14 cellular contexts compared by ENCODE assay signal in genomic region chr9:114607671-114608524, GRCh38. TPM values are rescaled to one million over a fixed set of nuclear protein-coding genes. Genes with fewer than 3 reads are reported as not detected.
DNase-seq lines count a peak whose midpoint lies in the region; ATAC-seq and TF ChIP-seq lines count a peak whose summit lies in the region.
"Had no signal": no experiment of that assay in that cellular context is flagged by ENCODE, and none has a peak within 500 bp of the region (broad histone marks: within the 10 kb centered on the region; RNA-seq: fewer than 3 reads in every experiment).

No MANE protein-coding gene starts in this region.

- no peaks in the 10 kb centered on the region for H3K9me3 Mint-ChIP-seq in naive thymus-derived CD8-positive, alpha-beta T cell

- no peaks in the 10 kb centered on the region for H3K27me3 ChIP-seq in upper lobe of right lung
- H3K27me3 ChIP-seq in esophagus muscularis mucosa, result no peaks in the 10 kb centered on the region

- no peak for TF ChIP-seq POLR2A in esophagus muscularis mucosa (IDR thresholded peaks at IDR 0.05; ENCODE audit: low read depth)

- no peak for TF ChIP-seq CTCF in upper lobe of right lung (IDR thresholded peaks at IDR 0.05)
- TF ChIP-seq CTCF in esophagus muscularis mucosa (IDR thresholded peaks at IDR 0.05), result no peak

- H3K27ac Mint-ChIP-seq in naive thymus-derived CD8-positive, alpha-beta T cell, result peak overlapping the region in 8 of 10 donors; percentile 15 to 78 (median 44)

- no peaks in the 10 kb centered on the region for H3K27me3 Mint-ChIP-seq in naive thymus-derived CD8-positive, alpha-beta T cell

- TF ChIP-seq EP300 in esophagus muscularis mucosa (IDR thresholded peaks at IDR 0.05), result no peak

- ATAC-seq in GM18870 (IDR thresholded peaks at IDR 0.05; ENCODE audit: unreplicated experiment) (peak; percentile 48), GM21825 (IDR thresholded peaks at IDR 0.05; ENCODE audit: unreplicated experiment) (peak; percentile 38), HG03565 (IDR thresholded peaks at IDR 0.05; ENCODE audit: unreplicated experiment) (peak; percentile 32), upper lobe of right lung (no peak), GM18873 (IDR thresholded peaks at IDR 0.05; ENCODE audit: low FRiP score, unreplicated experiment) (no peak)
- ATAC-seq in naive thymus-derived CD8-positive, alpha-beta T cell, result no peak

- no peak overlapping the region for H3K4me3 ChIP-seq in upper lobe of right lung
- no peak overlapping the region for H3K4me3 ChIP-seq in esophagus muscularis mucosa
- H3K4me3 ChIP-seq: prostate gland had no signal

- H3K36me3 ChIP-seq in upper lobe of right lung, result no peaks in the 10 kb centered on the region
- no peaks in the 10 kb centered on the region for H3K36me3 ChIP-seq in esophagus muscularis mucosa
- H3K36me3 ChIP-seq: prostate gland had no signal

- H3K36me3 Mint-ChIP-seq in naive thymus-derived CD8-positive, alpha-beta T cell, result no peaks in the 10 kb centered on the region

- intact Hi-C loops in upper lobe of right lung (cut with DNase I) (no loop called here), esophagus muscularis mucosa (cut with DNase I) (no loop called here)

- H3K4me1 ChIP-seq in upper lobe of right lung, result peaks cover 22% of the 10 kb centered on the region
- peaks cover 16 to 37% (median 26%) of the 10 kb centered on the region in 4 donors for H3K4me1 ChIP-seq in esophagus muscularis mucosa

- H3K27ac ChIP-seq in upper lobe of right lung (no peak overlapping the region), esophagus muscularis mucosa (replicated peaks in 1 of 4) (no peak overlapping the region)
- H3K27ac ChIP-seq: prostate gland had no signal

- no peaks in the 10 kb centered on the region for H3K9me3 ChIP-seq in upper lobe of right lung
- peaks cover 0 to 3% (median 0%) of the 10 kb centered on the region in 4 donors for H3K9me3 ChIP-seq in esophagus muscularis mucosa
- H3K9me3 ChIP-seq: prostate gland had no signal

- peaks cover 15 to 50% (median 24%) of the 10 kb centered on the region in 4 donors for H3K4me1 Mint-ChIP-seq in naive thymus-derived CD8-positive, alpha-beta T cell

- WGBS in esophagus muscularis mucosa, result 85% methylated on average over 6 of the region's 6 CpGs

- POLR2A ChIA-PET in naive thymus-derived CD8-positive, alpha-beta T cell (lab: Charles Lee), result interaction anchor here (1.5 to 3.5 kb wide), 2 partner anchors 14 to 20 kb away, joined by 5 to 22 read pairs; partner anchors contain the start of gene ATP6V1G1

- peak overlapping the region in 3 of 10 donors; percentile 7 to 46 (median 15) for H3K4me3 Mint-ChIP-seq in naive thymus-derived CD8-positive, alpha-beta T cell

- DNase-seq in naive thymus-derived CD8-positive, alpha-beta T cell, result no peak
- DNase-seq in upper lobe of right lung (no peak), esophagus muscularis mucosa (ENCODE audit: extremely low spot score) (no peak), NCI-H1105 treated with DMSO at 0.1 percent for 48 hours (lab: John Stamatoyannopoulos, UW) (no peak)
- DNase-seq: activated CD4-positive, CD25-positive, alpha-beta regulatory T cell; dermis blood vessel endothelial cell; foreskin melanocyte; NCI-H146 had no signal

RNA-seq across cellular contexts. Expression of gene TMEM268, which starts 3.2 kb away (rescaled TPM):
- 10 to 100 TPM; 25.2 to 28.3 TPM for total RNA-seq in naive thymus-derived CD8-positive, alpha-beta T cell
- 10 to 100 TPM in 1 of 3 donors, 1 to 10 TPM in 2; 6.5 to 16.6 (median 8.0) TPM for polyA plus RNA-seq in naive thymus-derived CD8-positive, alpha-beta T cell
- total RNA-seq in upper lobe of right lung (18.4 TPM), esophagus muscularis mucosa (10 to 100 TPM in 2 of 4 donors, 1 to 10 TPM in 2; 7.8 to 17.9 (median 10.2) TPM)

RNA-seq across cellular contexts. Expression of gene ATP6V1G1, which starts 20.3 kb away (rescaled TPM):
- total RNA-seq in naive thymus-derived CD8-positive, alpha-beta T cell, result 100 to 1,000 TPM; 165 to 170 TPM
- 100 to 1,000 TPM; 298 to 381 (median 349) TPM for polyA plus RNA-seq in naive thymus-derived CD8-positive, alpha-beta T cell
- total RNA-seq in upper lobe of right lung, result 112 TPM
- 100 to 1,000 TPM in 2 of 4 donors, 10 to 100 TPM in 2; 88.0 to 135 (median 113) TPM for total RNA-seq in esophagus muscularis mucosa

RNA-seq across cellular contexts. Expression of gene TEX53, which starts 49.7 kb away (rescaled TPM):
- total RNA-seq in naive thymus-derived CD8-positive, alpha-beta T cell, result not detected
- not detected for polyA plus RNA-seq in naive thymus-derived CD8-positive, alpha-beta T cell
- total RNA-seq in upper lobe of right lung (not detected), esophagus muscularis mucosa (not detected)
- total RNA-seq: dermis blood vessel endothelial cell, prostate gland, ureter had no signal

Comparison
In these comparisons a context has a peak if more than half of its experiments do, and no peak if none do; other contexts are left out.
1. ATAC-seq: peak in GM18870 (single experiment), GM21825 (single experiment) and HG03565 (single experiment); none in naive thymus-derived CD8-positive, alpha-beta T cell (0 of 2), upper lobe of right lung (single experiment) and GM18873 (single experiment).